10 cellular contexts compared by ENCODE assay signal in the genomic region with DNA sequence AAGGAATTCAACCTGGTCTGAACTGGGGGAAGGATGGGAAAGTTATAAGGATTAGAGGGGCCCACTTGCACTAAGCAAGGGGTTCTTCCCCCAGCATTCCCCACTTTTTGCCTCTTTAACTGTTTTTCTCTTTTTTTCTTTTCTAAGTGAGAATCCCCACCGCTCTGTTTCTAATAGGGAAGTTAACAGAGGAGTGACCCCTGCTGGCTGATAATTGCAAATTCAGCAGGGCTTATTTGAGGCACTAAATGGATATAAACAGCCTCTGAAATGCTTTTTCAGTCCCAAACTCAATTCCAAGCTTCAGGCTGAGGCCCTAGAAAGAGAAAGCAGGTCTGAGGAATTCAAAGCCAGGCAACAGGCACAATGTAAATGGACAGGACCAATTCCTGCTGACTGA. TPM values are rescaled to one million over a fixed set of nuclear protein-coding genes. Genes with fewer than 3 reads are reported as not detected.
DNase-seq lines count a peak whose midpoint lies in the region; ATAC-seq and TF ChIP-seq lines count a peak whose summit lies in the region.
"Had no signal": no experiment of that assay in that cellular context is flagged by ENCODE, and none has a peak within 500 bp of the region (broad histone marks: within the 10 kb centered on the region; RNA-seq: fewer than 3 reads in every experiment).

No MANE protein-coding gene starts in this region.

- H3K27me3 Mint-ChIP-seq in Calu3 (ENCODE audit: unreplicated experiment) = peaks cover 67% of the 10 kb centered on the region
- H3K27me3 Mint-ChIP-seq in H9 (ENCODE audit: low read depth) = peaks cover 2% of the 10 kb centered on the region
- no peaks in the 10 kb centered on the region for H3K27me3 Mint-ChIP-seq in activated B cell treated with CpG ODN at 0.5 μM for 24 hours

- no peak for ATAC-seq in activated B cell treated with CpG ODN at 0.5 μM for 24 hours (ENCODE audit: low read depth)
- ATAC-seq in right lobe of liver = peak in 2 of 4 donors; percentile 28 to 31
- no peak for ATAC-seq in left lobe of liver

- no peak overlapping the region for H2BK15ac ChIP-seq in H9 (ENCODE audit: low read depth, low read length)

- no peaks in the 10 kb centered on the region for H3K23me2 ChIP-seq in H9 (ENCODE audit: insufficient read length, low read depth, low read length, poor library complexity, severe bottlenecking)

- H3K14ac ChIP-seq in H9 (ENCODE audit: insufficient read depth, low read length) = no peak overlapping the region

- TF ChIP-seq CTCF in Calu3 (IDR thresholded peaks at IDR 0.05; ENCODE audit: unreplicated experiment) (peak; percentile 59), H9 (conservative IDR thresholded peaks at IDR 0.05) (peak; percentile 46), activated B cell treated with CpG ODN at 0.5 μM for 24 hours (IDR thresholded peaks at IDR 0.05) (no peak), right lobe of liver (IDR thresholded peaks at IDR 0.05) (peak; percentile 28 to 43 (median 38))

- no peak overlapping the region for H2AK5ac ChIP-seq in H9 (ENCODE audit: insufficient read length, low read length)

- DNase-seq in Calu3 = no peak
- DNase-seq in H9 = no peak
- DNase-seq in activated B cell treated with CpG ODN at 0.5 μM for 24 hours = no peak
- no peak for DNase-seq in right lobe of liver
- no peak for DNase-seq in NCI-H2196 treated with DMSO at 0.1 percent for 48 hours (lab: John Stamatoyannopoulos, UW; ENCODE audit: unreplicated experiment)
- no peak for DNase-seq in H7
- DNase-seq in left lobe of liver (ENCODE audit: low spot score) = no peak
- DNase-seq in SHP77 treated with DMSO at 0.1 percent for 48 hours (lab: John Stamatoyannopoulos, UW) = no peak
- DNase-seq: activated gamma-delta T cell, NCI-H146 had no signal

- H3T11ph ChIP-seq in H9 (ENCODE audit: low read length) = no peak overlapping the region

- H4K91ac ChIP-seq in H9 (ENCODE audit: insufficient read length, low read depth, low read length) = no peak overlapping the region

- H3K23ac ChIP-seq in H9 (ENCODE audit: insufficient read length, low read depth, low read length) = no peak overlapping the region

- TF ChIP-seq POLR2A in right lobe of liver (IDR thresholded peaks at IDR 0.05) = no peak

- H3K27ac Mint-ChIP-seq in Calu3 (ENCODE audit: unreplicated experiment) (no peak overlapping the region), H9 (no peak overlapping the region), activated B cell treated with CpG ODN at 0.5 μM for 24 hours (peak overlapping the region; percentile 91)

- no peak overlapping the region for H2BK120ac ChIP-seq in H9 (ENCODE audit: low read depth, low read length, poor library complexity, severe bottlenecking)

- H2BK5ac ChIP-seq in H9 (ENCODE audit: insufficient read length, low read length) = no peak overlapping the region

- H3K4me1 Mint-ChIP-seq in Calu3 (ENCODE audit: low read depth, unreplicated experiment) (peaks cover 24% of the 10 kb centered on the region), H9 (no peaks in the 10 kb centered on the region), activated B cell treated with CpG ODN at 0.5 μM for 24 hours (peaks cover 66% of the 10 kb centered on the region)

- H2BK12ac ChIP-seq in H9 (ENCODE audit: insufficient read length, low read depth, low read length) = no peak overlapping the region

- H3K27ac ChIP-seq in H9 (ENCODE audit: insufficient read length, low read depth, low read length) (no peak overlapping the region), right lobe of liver (no peak overlapping the region)

- H3K56ac ChIP-seq in H9 (ENCODE audit: insufficient read length, low read depth, low read length) = no peak overlapping the region

- H3K27me3 ChIP-seq in H9 (ENCODE audit: insufficient read depth, low read length) = no peaks in the 10 kb centered on the region
- peaks cover 0 to 3% of the 10 kb centered on the region in 2 donors for H3K27me3 ChIP-seq in right lobe of liver
- no peaks in the 10 kb centered on the region for H3K27me3 ChIP-seq in H7 (ENCODE audit: control insufficient read depth, insufficient read depth, low read length)

- H3K79me1 ChIP-seq in H9 (ENCODE audit: insufficient read depth, low read depth, low read length, poor library complexity, severe bottlenecking) = no peaks in the 10 kb centered on the region

- H3K9me3 ChIP-seq in H9 (ENCODE audit: control insufficient read depth, low read depth, low read length) (no peaks in the 10 kb centered on the region), right lobe of liver (no peaks in the 10 kb centered on the region)

- H3K18ac ChIP-seq in H9 (ENCODE audit: insufficient read length, low read depth, low read length) = no peak overlapping the region

- no peak overlapping the region for H3K4me2 ChIP-seq in H9 (ENCODE audit: insufficient read depth, insufficient read length, low read length)

- BruUV-seq in Calu3 (replicated peaks; lab: Mats Ljungman, UMichigan) = no TSS peak

- intact Hi-C loops in Calu3 (cut with micrococcal nuclease; ENCODE audit: unreplicated experiment) (loop anchor here (2.0 kb wide), 1 partner anchor 89 kb away; no protein-coding TSS in a partner anchor), activated B cell treated with CpG ODN at 0.5 μM for 24 hours (cut with micrococcal nuclease) (no loop called here), right lobe of liver (cut with DNase I) (no loop called here)

- no peak overlapping the region for H4K5ac ChIP-seq in H9 (ENCODE audit: insufficient read length, low read depth, low read length)

- no peak overlapping the region for H3K9ac ChIP-seq in H9 (ENCODE audit: extremely low read depth, insufficient read length, low read length)

- H3K9me3 Mint-ChIP-seq in Calu3 (ENCODE audit: low read depth, unreplicated experiment) (no peaks in the 10 kb centered on the region), H9 (peaks cover 68 to 81% of the 10 kb centered on the region in 2 experiments), activated B cell treated with CpG ODN at 0.5 μM for 24 hours (no peaks in the 10 kb centered on the region)

- H3K4me3 Mint-ChIP-seq in Calu3 (ENCODE audit: low read depth, unreplicated experiment) (no peak overlapping the region), H9 (no peak overlapping the region), activated B cell treated with CpG ODN at 0.5 μM for 24 hours (peak overlapping the region; percentile 38)

- no peak overlapping the region for H2BK20ac ChIP-seq in H9 (ENCODE audit: low read depth, low read length, poor library complexity, severe bottlenecking)

- WGBS in H9 (ENCODE audit: extremely low coverage, insufficient read length, low lambda C conversion rate) = no CpG with 5 or more reads among the region's 1 CpG
- 33% methylated on average over 1 of the region's 1 CpG for WGBS in right lobe of liver (ENCODE audit: insufficient coverage, low coverage, low lambda C conversion rate, missing lambda C conversion rate)

- no peaks in the 10 kb centered on the region for H3K36me3 ChIP-seq in right lobe of liver
- H3K36me3 ChIP-seq in H7 (replicated peaks; ENCODE audit: control insufficient read depth, insufficient read depth, low read length) = no peaks in the 10 kb centered on the region

- no peak overlapping the region for H3K4me3 ChIP-seq in right lobe of liver
- H3K4me3 ChIP-seq in H7 (ENCODE audit: insufficient read depth, low read depth, low read length) = no peak overlapping the region

- no peaks in the 10 kb centered on the region for H3K79me2 ChIP-seq in H9 (ENCODE audit: insufficient read depth, low read length)

- H3K36me3 Mint-ChIP-seq in Calu3 (ENCODE audit: insufficient read depth, unreplicated experiment) (peaks cover 5% of the 10 kb centered on the region), H9 (ENCODE audit: insufficient read depth in 1 of 3, low read depth in 3 of 3) (peaks cover 0 to 6% (median 3%) of the 10 kb centered on the region in 3 experiments; a peak in 3 of 7 replicates), activated B cell treated with CpG ODN at 0.5 μM for 24 hours (ENCODE audit: low read depth) (peaks cover 13% of the 10 kb centered on the region)

- POLR2A ChIA-PET in activated B cell treated with CpG ODN at 0.5 μM for 24 hours (lab: Charles Lee) = interaction anchor here (0.6 kb wide), 1 partner anchor 16 kb away, joined by 3 read pairs; no protein-coding TSS in a partner anchor

- H3K4ac ChIP-seq in H9 (ENCODE audit: low read depth, low read length) = no peak overlapping the region

- no peak overlapping the region for H2AFZ ChIP-seq in H9 (ENCODE audit: low read length)

- H3K4me1 ChIP-seq in H9 (ENCODE audit: insufficient read depth, low read length) (no peaks in the 10 kb centered on the region), right lobe of liver (no peaks in the 10 kb centered on the region)

- CTCF ChIA-PET in Calu3 (lab: Charles Lee) = no interaction called here
- CTCF ChIA-PET in activated B cell treated with CpG ODN at 0.5 μM for 24 hours (lab: Charles Lee) = interaction anchor here (1.8 to 7.3 kb wide), 5 partner anchors 11 to 89 kb away, joined by 6 to 104 read pairs (median 9); partner anchors contain the start of gene CEACAM21

- H4K8ac ChIP-seq in H9 (replicated peaks; ENCODE audit: insufficient read length, low read depth, low read length) = no peak overlapping the region

- no peaks in the 10 kb centered on the region for H4K20me1 ChIP-seq in H9 (ENCODE audit: control insufficient read depth, insufficient read depth, insufficient read length)

RNA-seq across cellular contexts. Expression of gene CEACAM21, which starts 38.2 kb away (rescaled TPM):
- not detected in 2 replicates for total RNA-seq in Calu3 (2022)
- not detected in 2 replicates for total RNA-seq in H9 (2021)
- total RNA-seq in activated B cell treated with CpG ODN at 0.5 μM for 24 hours = 11.7 and 12.0 TPM in 2 replicates
- 1 to 10 TPM in 3 of 6 experiments, under 1 TPM in 2, not detected in 1; 0.49 to 1.4 (median 1.2) TPM for total RNA-seq in right lobe of liver
- total RNA-seq in H7 (2014; rRNA removed; shearing (Covaris generic)) = not detected in 2 replicates
- 0.40 TPM for total RNA-seq in left lobe of liver
